7 cellular contexts compared by ENCODE assay signal in the genomic region with DNA sequence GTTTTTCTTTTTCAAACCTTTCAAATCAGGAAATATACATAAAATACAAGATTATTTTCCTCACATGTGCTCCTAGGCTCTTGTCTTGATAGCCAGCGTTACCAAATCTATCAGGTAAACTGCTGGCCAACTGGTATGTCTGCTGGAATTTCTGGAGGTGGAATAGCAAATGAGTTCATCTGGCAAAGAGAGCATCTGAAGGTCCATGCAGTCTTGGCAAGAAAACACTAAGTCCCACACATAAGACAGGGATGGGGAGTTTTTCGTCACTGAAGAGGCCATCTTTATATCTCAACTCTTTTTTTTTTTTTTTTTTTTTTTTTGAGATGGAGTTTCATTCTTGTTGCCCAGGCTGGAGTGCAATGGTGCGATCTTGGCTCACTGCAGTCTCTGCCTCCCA.
"Had no signal": no experiment of that assay in that cellular context is flagged by ENCODE, and none has a peak within 500 bp of the region (broad histone marks: within the 10 kb centered on the region; RNA-seq: fewer than 3 reads in every experiment).

No MANE protein-coding gene starts in this region.

- H3K27ac ChIP-seq: HL-60 had no signal

- ATAC-seq: HepG2, K562 had no signal

- H3K4me3 ChIP-seq: K562 had no signal

- H3K27me3 Mint-ChIP-seq: IgD-negative memory B cell had no signal

- FAIRE-seq: HepG2, HTR-8/SVneo, K562 had no signal

- DNase-seq: IMR-90, KBM-7 had no signal

- H3K27ac Mint-ChIP-seq: IgD-negative memory B cell had no signal

- H3K4me1 Mint-ChIP-seq: IgD-negative memory B cell had no signal

- H3K4me3 Mint-ChIP-seq: IgD-negative memory B cell had no signal
